1 cellular context compared by ENCODE assay signal in genomic region chr7:151057989-151058765, GRCh38.
A peak's percentile ranks its signal among the peaks of the same experiment; 100 is the strongest.
TF ChIP-seq lines count a peak whose summit lies in the region.

No MANE protein-coding gene starts in this region.

TF ChIP-seq in HEK293, 187 proteins besides CTCF, POLR2A, EP300 and RAD21 (continued from another document and continues in another):
- TF ChIP-seq KLF17 (tag by site-specific recombination; IDR thresholded peaks at IDR 0.05) (peak; percentile 31; the same call in 1 of the 2 replicates), ZNF639 (tag by site-specific recombination; IDR thresholded peaks at IDR 0.05) (peak; percentile 50; the same call in 1 of the 2 replicates), ZNF18 (tag by site-specific recombination; IDR thresholded peaks at IDR 0.05) (no peak), ZNF175 (tag by site-specific recombination; IDR thresholded peaks at IDR 0.05) (no peak), ZNF366 (tag by site-specific recombination; conservative IDR thresholded peaks at IDR 0.05) (no peak), FEZF1 (tag by site-specific recombination; IDR thresholded peaks at IDR 0.05) (peak; percentile 61), YY2 (tag by site-specific recombination; IDR thresholded peaks at IDR 0.05) (0 out of 2 replicates have a peak, but pooled peaks have one; percentile 28), AEBP2 (tag by site-specific recombination; IDR thresholded peaks at IDR 0.05; ENCODE audit: borderline replicate concordance) (no peak), ZSCAN16 (tag by site-specific recombination; IDR thresholded peaks at IDR 0.05) (no peak), GLI4 (tag by site-specific recombination; IDR thresholded peaks at IDR 0.05) (no peak), KLF8 (tag by site-specific recombination; IDR thresholded peaks at IDR 0.05) (peak; percentile 70; the same call in 1 of the 2 replicates), ZNF600 (tag by site-specific recombination; IDR thresholded peaks at IDR 0.05) (peak; percentile 81), ZNF221 (tag by site-specific recombination; IDR thresholded peaks at IDR 0.05; ENCODE audit: borderline replicate concordance) (no peak), ZNF610 (tag by site-specific recombination; IDR thresholded peaks at IDR 0.05; ENCODE audit: borderline replicate concordance) (0 out of 2 replicates have a peak, but pooled peaks have one; percentile 19), PRDM10 (tag by site-specific recombination; IDR thresholded peaks at IDR 0.05) (peak; percentile 25), MEIS1 (CRISPR knock-in tag; IDR thresholded peaks at IDR 0.05; ENCODE audit: borderline replicate concordance) (no peak), ZNF843 (tag by site-specific recombination; IDR thresholded peaks at IDR 0.05) (peak; percentile 54; the same call in 1 of the 2 replicates), PBX3 (CRISPR knock-in tag; IDR thresholded peaks at IDR 0.05) (no peak), ZNF416 (tag by site-specific recombination; IDR thresholded peaks at IDR 0.05) (no peak), ZNF621 (tag by site-specific recombination; IDR thresholded peaks at IDR 0.05) (no peak), GFI1B (tag by site-specific recombination; IDR thresholded peaks at IDR 0.05) (no peak), INSM2 (tag by site-specific recombination; IDR thresholded peaks at IDR 0.05) (peak; percentile 29; the same call in 1 of the 2 replicates), ZNF585B (tag by site-specific recombination; IDR thresholded peaks at IDR 0.05) (no peak), KLF10 (tag by site-specific recombination; IDR thresholded peaks at IDR 0.05) (no peak; the same call in 1 of the 2 replicates), ZBTB6 (tag by site-specific recombination; IDR thresholded peaks at IDR 0.05) (peak; percentile 49; the same call in 1 of the 2 replicates), EGR2 (tag by site-specific recombination; IDR thresholded peaks at IDR 0.05; ENCODE audit: low read depth) (0 out of 2 replicates have a peak, but pooled peaks have one; percentile 4), ZNF707 (tag by site-specific recombination; IDR thresholded peaks at IDR 0.05) (no peak), ZNF155 (tag by site-specific recombination; IDR thresholded peaks at IDR 0.05) (no peak), ZFP69B (tag by site-specific recombination; IDR thresholded peaks at IDR 0.05) (peak; percentile 13; the same call in 1 of the 2 replicates), ZNF580 (tag by site-specific recombination; IDR thresholded peaks at IDR 0.05) (peak; percentile 7; the same call in 1 of the 2 replicates), ZNF426 (tag by site-specific recombination; IDR thresholded peaks at IDR 0.05) (no peak), ZNF362 (tag by site-specific recombination; IDR thresholded peaks at IDR 0.05) (no peak), ZSCAN4 (tag by site-specific recombination; IDR thresholded peaks at IDR 0.05) (peak; percentile 14; the same call in 1 of the 2 replicates), ELK4 (IDR thresholded peaks at IDR 0.05; ENCODE audit: borderline replicate concordance, low read depth, low read length) (peak; percentile 84; the same call in 1 of the 2 replicates), REPIN1 (tag by site-specific recombination; IDR thresholded peaks at IDR 0.05; ENCODE audit: low read depth) (no peak), ZNF112 (tag by site-specific recombination; IDR thresholded peaks at IDR 0.05) (no peak), PRDM1 (tag by site-specific recombination; IDR thresholded peaks at IDR 0.05) (no peak), ZBTB20 (tag by site-specific recombination; IDR thresholded peaks at IDR 0.05) (peak; percentile 98), ZNF544 (tag by site-specific recombination; IDR thresholded peaks at IDR 0.05) (no peak), SP2 (tag by site-specific recombination; IDR thresholded peaks at IDR 0.05) (peak; percentile 83)
